ENCODE assay signal across 11 cellular contexts in the genomic region with DNA sequence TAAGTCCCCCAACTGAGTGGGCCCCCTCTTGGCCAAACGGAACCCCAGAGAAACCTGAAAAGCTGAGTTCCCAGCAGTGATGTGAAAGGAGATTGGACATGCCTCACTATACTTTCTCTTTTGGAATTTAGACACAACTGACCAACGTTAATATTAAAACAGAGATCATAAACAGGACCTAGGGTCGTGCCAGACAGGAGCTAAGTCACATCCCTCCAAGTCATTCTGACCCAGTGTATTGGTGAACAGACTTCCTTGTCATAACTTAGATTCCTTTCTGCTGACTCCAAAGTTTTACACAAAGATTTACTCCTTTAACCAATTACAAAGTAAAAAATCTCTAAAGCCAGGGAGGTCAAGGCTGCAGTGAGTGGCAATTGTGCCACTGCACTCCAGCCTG. TPM values are rescaled to one million over a fixed set of nuclear protein-coding genes. Genes with fewer than 3 reads are reported as not detected.
DNase-seq lines count a peak whose midpoint lies in the region; TF ChIP-seq lines count a peak whose summit lies in the region.
"Had no signal": no experiment of that assay in that cellular context is flagged by ENCODE, and none has a peak within 500 bp of the region (broad histone marks: within the 10 kb centered on the region; RNA-seq: fewer than 3 reads in every experiment).

No MANE protein-coding gene starts in this region.

- H3K4me2 ChIP-seq in skeletal muscle satellite cell (ENCODE audit: low read length): peak overlapping the region; percentile 57

- no peaks in the 10 kb centered on the region for H3K9me3 ChIP-seq in SK-N-MC (ENCODE audit: low read depth, low read length)
- H3K9me3 ChIP-seq in skeletal muscle satellite cell (replicated peaks; ENCODE audit: low read length): no peaks in the 10 kb centered on the region

- H3K9ac ChIP-seq in SK-N-MC (ENCODE audit: insufficient read length): no peak overlapping the region
- peak overlapping the region; percentile 22 for H3K9ac ChIP-seq in skeletal muscle satellite cell (ENCODE audit: low read depth, low read length)

- CTCF ChIA-PET in activated naive CD4-positive, alpha-beta T cell treated with anti-CD3 and anti-CD28 coated beads, Interleukin-2, amount 10 ng/mL, durations not matched to agents 7 days and 5 days (lab: Charles Lee): no interaction called here
- CTCF ChIA-PET in GM10248 (lab: Yijun Ruan, JAX): interaction anchor here (1.3 to 2.7 kb wide), 5 partner anchors 9 to 42 kb away, joined by 4 to 16 read pairs (median 7); no protein-coding TSS in a partner anchor

- H3K27ac ChIP-seq in SK-N-MC: peak overlapping the region; percentile 54; the same call in 1 of the 2 replicates

- POLR2A ChIA-PET in GM10248 (lab: Yijun Ruan, JAX): interaction anchor here (1.4 kb wide), 1 partner anchor 13 kb away, joined by 3 read pairs; no protein-coding TSS in a partner anchor

- H3K4me3 ChIP-seq in SK-N-MC (no peak overlapping the region), epithelial cell of proximal tubule (ENCODE audit: low read depth, low read length) (no peak overlapping the region), skeletal muscle satellite cell (ENCODE audit: low read length) (peak overlapping the region; percentile 17)
- H3K4me3 ChIP-seq: skin epidermis had no signal

- H3K36me3 ChIP-seq in SK-N-MC (ENCODE audit: insufficient read depth, low read length): peaks cover 11% of the 10 kb centered on the region; the same call in 1 of the 2 replicates
- peaks cover 11% of the 10 kb centered on the region for H3K36me3 ChIP-seq in skeletal muscle satellite cell (ENCODE audit: insufficient read depth, low read length)

- H3K27me3 ChIP-seq in skeletal muscle satellite cell (ENCODE audit: control insufficient read depth, insufficient read depth, low read length): no peaks in the 10 kb centered on the region

- no peaks in the 10 kb centered on the region for H3K9me3 Mint-ChIP-seq in activated naive CD4-positive, alpha-beta T cell treated with anti-CD3 and anti-CD28 coated beads, Interleukin-2, amount 10 ng/mL, durations not matched to agents 7 days and 5 days

- DNase-seq in activated naive CD4-positive, alpha-beta T cell treated with anti-CD3 and anti-CD28 coated beads, Interleukin-2, amount 10 ng/mL, durations not matched to agents 7 days and 5 days: no peak
- no peak for DNase-seq in activated naive CD4-positive, alpha-beta T cell treated with anti-CD3 and anti-CD28 coated beads, Interleukin-2, amount 50 U/mL, for 16 hours
- DNase-seq in SK-N-MC (ENCODE audit: low read depth, low spot score) (no peak), epithelial cell of proximal tubule (ENCODE audit: low read depth) (peak; percentile 80), NCI-H82 (lab: John Stamatoyannopoulos, UW) (no peak), GM10248 (ENCODE audit: extremely low spot score) (no peak), UCSD-AML1 (lab: John Stamatoyannopoulos, UW; ENCODE audit: unreplicated experiment) (no peak)
- DNase-seq: anterior cingulate cortex, NCI-H2081 had no signal

- peaks cover 82% of the 10 kb centered on the region for H3K36me3 Mint-ChIP-seq in activated naive CD4-positive, alpha-beta T cell treated with anti-CD3 and anti-CD28 coated beads, Interleukin-2, amount 10 ng/mL, durations not matched to agents 7 days and 5 days

- no peaks in the 10 kb centered on the region for H3K27me3 Mint-ChIP-seq in activated naive CD4-positive, alpha-beta T cell treated with anti-CD3 and anti-CD28 coated beads, Interleukin-2, amount 10 ng/mL, durations not matched to agents 7 days and 5 days

- H3K4me1 Mint-ChIP-seq in activated naive CD4-positive, alpha-beta T cell treated with anti-CD3 and anti-CD28 coated beads, Interleukin-2, amount 10 ng/mL, durations not matched to agents 7 days and 5 days: peaks cover 56% of the 10 kb centered on the region

- no peak for TF ChIP-seq CTCF in epithelial cell of proximal tubule (conservative IDR thresholded peaks at IDR 0.05; ENCODE audit: low read depth, low read length)
- no peak for TF ChIP-seq CTCF in GM10248 (IDR thresholded peaks at IDR 0.05; ENCODE audit: control extremely low read depth, extremely low read depth, low read depth, missing control alignments)

- no peak overlapping the region for H3K4me3 Mint-ChIP-seq in activated naive CD4-positive, alpha-beta T cell treated with anti-CD3 and anti-CD28 coated beads, Interleukin-2, amount 10 ng/mL, durations not matched to agents 7 days and 5 days

- peaks cover 17% of the 10 kb centered on the region for H3K4me1 ChIP-seq in skeletal muscle satellite cell (ENCODE audit: control insufficient read depth, insufficient read depth, low read length)

- peak overlapping the region; percentile 50 for H3K27ac Mint-ChIP-seq in activated naive CD4-positive, alpha-beta T cell treated with anti-CD3 and anti-CD28 coated beads, Interleukin-2, amount 10 ng/mL, durations not matched to agents 7 days and 5 days

RNA-seq across cellular contexts. Expression of gene UXS1, which starts 46.9 kb away (rescaled TPM):
- total RNA-seq in epithelial cell of proximal tubule: 79.7 and 128 TPM in 2 replicates
- 30.2 and 33.2 TPM in 2 replicates for total RNA-seq in skeletal muscle satellite cell (2012; rRNA removed)
